19 cellular contexts compared by ENCODE assay signal in the genomic region with DNA sequence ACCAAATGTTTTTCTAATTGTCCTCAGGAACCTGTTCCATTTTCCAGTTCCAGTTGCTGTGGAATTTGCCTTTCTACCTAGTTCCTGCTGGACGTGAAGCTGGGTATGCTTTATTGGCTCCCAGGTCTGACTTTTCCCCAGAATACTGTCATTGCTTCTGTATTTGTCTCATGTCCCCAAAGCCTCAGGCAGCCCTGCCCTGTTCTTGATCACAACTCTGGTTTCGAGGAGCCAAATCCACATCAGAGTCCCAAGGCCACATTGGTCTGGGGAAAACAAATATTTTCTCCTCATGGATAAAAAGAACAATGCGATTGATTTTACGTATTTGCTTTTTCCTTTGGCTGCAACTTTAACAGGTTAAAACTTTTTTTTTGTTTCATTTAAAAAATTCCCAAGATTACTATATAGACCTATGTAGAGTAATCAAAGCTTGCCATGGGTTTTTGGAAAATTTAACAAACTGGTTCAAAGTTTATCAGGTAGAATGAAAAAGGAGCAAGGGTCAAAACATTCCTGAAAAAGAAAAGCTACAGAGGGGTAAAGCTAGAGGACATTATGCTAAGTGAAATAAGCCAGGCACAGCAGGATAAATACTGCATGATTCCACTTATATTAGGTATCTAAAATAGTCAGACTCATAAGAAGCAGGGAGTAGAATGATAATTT.
DNase-seq lines count a peak whose midpoint lies in the region; ATAC-seq and TF ChIP-seq lines count a peak whose summit lies in the region.
"Had no signal": no experiment of that assay in that cellular context is flagged by ENCODE, and none has a peak within 500 bp of the region (broad histone marks: within the 10 kb centered on the region; RNA-seq: fewer than 3 reads in every experiment).

No MANE protein-coding gene starts in this region.

- 21 to 23% methylated on average over 4 of the region's 4 CpGs for WGBS in body of pancreas, 2 donors
- WGBS in liver: 39% methylated on average over 4 of the region's 4 CpGs

- no peaks in the 10 kb centered on the region for H4K20me1 ChIP-seq in PC-3 (ENCODE audit: low read length)
- H4K20me1 ChIP-seq: BLaER1 treated with 17β-estradiol and CSF1 and Interleukin-3, amounts not matched to agents 10 nM and 100 nM had no signal

- H3K27ac ChIP-seq in PC-3 (ENCODE audit: low read length): no peak overlapping the region
- H3K27ac ChIP-seq in body of pancreas: peak overlapping the region in 1 of 4 donors; percentile 18
- peak overlapping the region; percentile 68 to 80 for H3K27ac ChIP-seq in liver (ENCODE audit: low read depth in 1 of 2, low read length in 2 of 2)
- peak overlapping the region; percentile 89 for H3K27ac ChIP-seq in subcutaneous abdominal adipose tissue (ENCODE audit: low read depth, low read length)
- H3K27ac ChIP-seq in colonic mucosa: no peak overlapping the region
- H3K27ac ChIP-seq: BLaER1 treated with 17β-estradiol and CSF1 and Interleukin-3, amounts not matched to agents 10 nM and 100 nM; HL-60 had no signal

- no peaks in the 10 kb centered on the region for H3K9me2 ChIP-seq in PC-3 (replicated peaks; ENCODE audit: low read length)

- H3K79me2 ChIP-seq in PC-3 (ENCODE audit: low read length): no peaks in the 10 kb centered on the region

- H3K4me2 ChIP-seq in PC-3 (ENCODE audit: low read length): no peak overlapping the region
- H3K4me2 ChIP-seq: BLaER1 treated with 17β-estradiol and CSF1 and Interleukin-3, amounts not matched to agents 10 nM and 100 nM had no signal

- DNase-seq in PC-3 (peak; percentile 24), body of pancreas (peak in 3 of 4 donors; percentile 6 to 27 (median 21)), HEK293T (ENCODE audit: extremely low spot score) (no peak), GF-D8 (lab: John Stamatoyannopoulos, UW) (no peak), colonic mucosa (no peak)
- DNase-seq: CD4-positive, CD25-positive, alpha-beta regulatory T cell; CD8-positive, alpha-beta memory T cell; COR-L47; DMS 273 treated with DMSO at 0.1 percent for 48 hours; DMS53; DND-41; EL; H9; IMR-90 had no signal

- no peaks in the 10 kb centered on the region for H3K36me3 ChIP-seq in PC-3 (ENCODE audit: low read depth, low read length)
- H3K36me3 ChIP-seq in body of pancreas (replicated peaks in 1 of 2; ENCODE audit: insufficient read depth in 1 of 2, low read depth in 2 of 2): no peaks in the 10 kb centered on the region
- no peaks in the 10 kb centered on the region for H3K36me3 ChIP-seq in liver (ENCODE audit: control insufficient read depth in 4 of 4, insufficient read depth in 3 of 4, low read depth in 1 of 4, low read length in 3 of 4)
- peaks cover 0 to 4% (median 0%) of the 10 kb centered on the region in 5 donors for H3K36me3 ChIP-seq in subcutaneous abdominal adipose tissue (ENCODE audit: control insufficient read depth in 5 of 5, insufficient read depth in 5 of 5, low read length in 5 of 5)
- H3K36me3 ChIP-seq in colonic mucosa: no peaks in the 10 kb centered on the region
- H3K36me3 ChIP-seq: BLaER1 treated with 17β-estradiol and CSF1 and Interleukin-3, amounts not matched to agents 10 nM and 100 nM had no signal

- peak; percentile 18 to 47 for TF ChIP-seq RAD21 in liver (IDR thresholded peaks at IDR 0.05)

- H3K27me3 ChIP-seq in PC-3 (ENCODE audit: low read length) (no peaks in the 10 kb centered on the region), body of pancreas (no peaks in the 10 kb centered on the region), liver (ENCODE audit: control insufficient read depth in 4 of 4, insufficient read depth in 4 of 4, low read length in 3 of 4) (no peaks in the 10 kb centered on the region), subcutaneous abdominal adipose tissue (ENCODE audit: control insufficient read depth in 5 of 5, insufficient read depth in 4 of 5, low read length in 5 of 5) (no peaks in the 10 kb centered on the region), colonic mucosa (no peaks in the 10 kb centered on the region)
- H3K27me3 ChIP-seq: BLaER1 treated with 17β-estradiol and CSF1 and Interleukin-3, amounts not matched to agents 10 nM and 100 nM had no signal

- intact Hi-C loops in PC-3 (cut with micrococcal nuclease): no loop called here
- intact Hi-C loops in body of pancreas (cut with DNase I): no loop called here
- intact Hi-C loops in colonic mucosa (cut with DNase I): no loop called here

- H3K4me1 ChIP-seq in PC-3 (ENCODE audit: insufficient read depth, low read length): no peaks in the 10 kb centered on the region
- no peaks in the 10 kb centered on the region for H3K4me1 ChIP-seq in body of pancreas
- peaks cover 5 to 21% (median 18%) of the 10 kb centered on the region in 4 donors for H3K4me1 ChIP-seq in liver (ENCODE audit: control insufficient read depth in 4 of 4, insufficient read depth in 4 of 4, low read length in 3 of 4)
- H3K4me1 ChIP-seq in subcutaneous abdominal adipose tissue (ENCODE audit: control insufficient read depth in 5 of 5, insufficient read depth in 5 of 5, low read length in 5 of 5): peaks cover 0 to 65% (median 38%) of the 10 kb centered on the region in 5 donors
- no peaks in the 10 kb centered on the region for H3K4me1 ChIP-seq in colonic mucosa

- H3K9me3 ChIP-seq in PC-3 (ENCODE audit: low read length) (no peaks in the 10 kb centered on the region), body of pancreas (no peaks in the 10 kb centered on the region), liver (ENCODE audit: control insufficient read depth in 4 of 4, low read length in 3 of 4) (no peaks in the 10 kb centered on the region), subcutaneous abdominal adipose tissue (ENCODE audit: control insufficient read depth in 5 of 5, low read length in 5 of 5) (no peaks in the 10 kb centered on the region), colonic mucosa (no peaks in the 10 kb centered on the region)
- H3K9me3 ChIP-seq: BLaER1 treated with 17β-estradiol and CSF1 and Interleukin-3, amounts not matched to agents 10 nM and 100 nM had no signal

- H3K4me3 ChIP-seq in PC-3 (ENCODE audit: low read length) (no peak overlapping the region), body of pancreas (no peak overlapping the region), liver (ENCODE audit: low read depth in 1 of 3, low read length in 3 of 3) (no peak overlapping the region), subcutaneous abdominal adipose tissue (ENCODE audit: low read depth in 1 of 5, low read length in 5 of 5) (no peak overlapping the region), colonic mucosa (no peak overlapping the region)
- H3K4me3 ChIP-seq: BLaER1 treated with 17β-estradiol and CSF1 and Interleukin-3, amounts not matched to agents 10 nM and 100 nM; K562 had no signal

- no peak for TF ChIP-seq POLR2A in body of pancreas (IDR thresholded peaks at IDR 0.05)

- H3F3A ChIP-seq in PC-3 (ENCODE audit: low read length, unreplicated experiment): no peaks in the 10 kb centered on the region

- CTCF ChIA-PET in PC-3 (lab: Charles Lee): no interaction called here
- CTCF ChIA-PET in HEK293T (lab: Yijun Ruan, JAX): no interaction called here

- POLR2A ChIA-PET in PC-3 (lab: Charles Lee; ENCODE audit: unreplicated experiment): no interaction called here
- POLR2A ChIA-PET in HEK293T (lab: Yijun Ruan, JAX): no interaction called here

- no TSS peak for BruUV-seq in PC-3 (replicated peaks; lab: Mats Ljungman, UMichigan)

- H2AFZ ChIP-seq in PC-3 (ENCODE audit: low read length): no peak overlapping the region

- TF ChIP-seq CTCF in PC-3 (conservative IDR thresholded peaks at IDR 0.05; ENCODE audit: low read depth, low read length) (no peak), body of pancreas (IDR thresholded peaks at IDR 0.05) (no peak), liver (IDR thresholded peaks at IDR 0.05; ENCODE audit: low read depth, low read length, missing input control) (no peak), colonic mucosa (IDR thresholded peaks at IDR 0.05) (no peak)

- ATAC-seq in PC-3: no peak
- peak; percentile 69 for ATAC-seq in body of pancreas
- ATAC-seq: K562 had no signal

- H3K9ac ChIP-seq in PC-3 (ENCODE audit: low read length) (no peak overlapping the region), liver (ENCODE audit: low read depth in 1 of 2, low read length in 2 of 2) (no peak overlapping the region), subcutaneous abdominal adipose tissue (ENCODE audit: low read length in 5 of 5) (peak overlapping the region in 3 of 5 donors; percentile 29 to 59 (median 42)), colonic mucosa (ENCODE audit: low read depth in 2 of 2, low read length in 2 of 2) (no peak overlapping the region)
- H3K9ac ChIP-seq: BLaER1 treated with 17β-estradiol and CSF1 and Interleukin-3, amounts not matched to agents 10 nM and 100 nM had no signal

TF ChIP-seq in liver, 16 proteins besides CTCF, POLR2A, EP300 and RAD21 (continues in another document):
- TF ChIP-seq SP1 (IDR thresholded peaks at IDR 0.05) (peak; percentile 87), YY1 (IDR thresholded peaks at IDR 0.05) (peak; percentile 72), HNF4A (conservative IDR thresholded peaks at IDR 0.05) (peak; percentile 75 to 76), JUND (IDR thresholded peaks at IDR 0.05) (peak in 1 of 2 donors; percentile 37), RXRA (IDR thresholded peaks at IDR 0.05) (peak; percentile 75 to 79), NR2F2 (IDR thresholded peaks at IDR 0.05) (no peak), EGR1 (IDR thresholded peaks at IDR 0.05; ENCODE audit: low read depth in 2 of 2) (no peak)
- TF ChIP-seq, protein P1, sequence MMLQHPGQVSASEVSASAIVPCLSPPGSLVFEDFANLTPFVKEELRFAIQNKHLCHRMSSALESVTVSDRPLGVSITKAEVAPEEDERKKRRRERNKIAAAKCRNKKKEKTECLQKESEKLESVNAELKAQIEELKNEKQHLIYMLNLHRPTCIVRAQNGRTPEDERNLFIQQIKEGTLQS (IDR thresholded peaks at IDR 0.05): peak; percentile 34

TF ChIP-seq in HEK293T, 16 proteins besides CTCF, POLR2A, EP300 and RAD21:
- TF ChIP-seq HDGF (IDR thresholded peaks at IDR 0.05; ENCODE audit: borderline replicate concordance): no peak
- TF ChIP-seq ELF4 (IDR thresholded peaks at IDR 0.05): no peak
- no peak for TF ChIP-seq FOXM1 (IDR thresholded peaks at IDR 0.05; ENCODE audit: borderline replicate concordance)
- no peak for TF ChIP-seq ZNF384 (IDR thresholded peaks at IDR 0.05)
- no peak for TF ChIP-seq LEF1 (IDR thresholded peaks at IDR 0.05; ENCODE audit: borderline replicate concordance)
- no peak for TF ChIP-seq SUZ12 (IDR thresholded peaks at IDR 0.05)
- no peak for TF ChIP-seq CTBP1 (IDR thresholded peaks at IDR 0.05; ENCODE audit: borderline replicate concordance)
- TF ChIP-seq FOXK2 (IDR thresholded peaks at IDR 0.05): no peak
- no peak for TF ChIP-seq TARDBP (IDR thresholded peaks at IDR 0.05)
- TF ChIP-seq L3MBTL2 (conservative IDR thresholded peaks at IDR 0.05): no peak
- TF ChIP-seq ARNT (IDR thresholded peaks at IDR 0.05): no peak

Comparison
In these comparisons a context has a peak if more than half of its experiments do, and no peak if none do; other contexts are left out.
1. DNase-seq: peak in PC-3 (single experiment) and body of pancreas (3 of 4); none in HEK293T (single experiment), GF-D8 (single experiment) and colonic mucosa (single experiment).
2. H3K27ac ChIP-seq: peak in liver (2 of 2) and subcutaneous abdominal adipose tissue (single experiment); none in PC-3 (single experiment) and colonic mucosa (single experiment).
3. H3K9ac ChIP-seq: peak in subcutaneous abdominal adipose tissue (3 of 5); none in PC-3 (single experiment), liver (0 of 2) and colonic mucosa (0 of 2).